In genomic region chr18:58827886-58828285, GRCh38 we compare ENCODE assay signal across 1 cellular context.
TF ChIP-seq lines count a peak whose summit lies in the region.

No MANE protein-coding gene starts in this region.

TF ChIP-seq in HepG2, 621 proteins besides CTCF, POLR2A, EP300 and RAD21 (continued from another document):
- TF ChIP-seq, protein P1, sequence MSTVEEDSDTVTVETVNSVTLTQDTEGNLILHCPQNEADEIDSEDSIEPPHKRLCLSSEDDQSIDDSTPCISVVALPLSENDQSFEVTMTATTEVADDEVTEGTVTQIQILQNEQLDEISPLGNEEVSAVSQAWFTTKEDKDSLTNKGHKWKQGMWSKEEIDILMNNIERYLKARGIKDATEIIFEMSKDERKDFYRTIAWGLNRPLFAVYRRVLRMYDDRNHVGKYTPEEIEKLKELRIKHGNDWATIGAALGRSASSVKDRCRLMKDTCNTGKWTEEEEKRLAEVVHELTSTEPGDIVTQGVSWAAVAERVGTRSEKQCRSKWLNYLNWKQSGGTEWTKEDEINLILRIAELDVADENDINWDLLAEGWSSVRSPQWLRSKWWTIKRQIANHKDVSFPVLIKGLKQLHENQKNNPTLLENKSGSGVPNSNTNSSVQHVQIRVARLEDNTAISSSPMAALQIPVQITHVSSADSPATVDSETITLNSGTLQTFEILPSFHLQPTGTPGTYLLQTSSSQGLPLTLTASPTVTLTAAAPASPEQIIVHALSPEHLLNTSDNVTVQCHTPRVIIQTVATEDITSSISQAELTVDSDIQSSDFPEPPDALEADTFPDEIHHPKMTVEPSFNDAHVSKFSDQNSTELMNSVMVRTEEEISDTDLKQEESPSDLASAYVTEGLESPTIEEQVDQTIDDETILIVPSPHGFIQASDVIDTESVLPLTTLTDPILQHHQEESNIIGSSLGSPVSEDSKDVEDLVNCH (CRISPR knock-in tag; IDR thresholded peaks at IDR 0.05) = no peak
- TF ChIP-seq PHB2 (IDR thresholded peaks at IDR 0.05; ENCODE audit: partially characterized antibody) = no peak
- TF ChIP-seq TEAD2 (CRISPR knock-in tag; IDR thresholded peaks at IDR 0.05) = no peak
- no peak for TF ChIP-seq GATAD1 (CRISPR knock-in tag; IDR thresholded peaks at IDR 0.05)
- no peak for TF ChIP-seq PAX8 (CRISPR knock-in tag; IDR thresholded peaks at IDR 0.05; ENCODE audit: borderline replicate concordance)
- TF ChIP-seq PHF20 (CRISPR knock-in tag; IDR thresholded peaks at IDR 0.05) = no peak
- no peak for TF ChIP-seq ATF7 (IDR thresholded peaks at IDR 0.05)
- TF ChIP-seq ATF7 (CRISPR knock-in tag; IDR thresholded peaks at IDR 0.05) = no peak
- TF ChIP-seq NCOA1 (CRISPR knock-in tag; IDR thresholded peaks at IDR 0.05) = no peak
- no peak for TF ChIP-seq USF2 (IDR thresholded peaks at IDR 0.05; ENCODE audit: low read depth, low read length)
- TF ChIP-seq USF2 (CRISPR knock-in tag; IDR thresholded peaks at IDR 0.05; ENCODE audit: borderline replicate concordance) = no peak
- TF ChIP-seq ZNF780A (CRISPR knock-in tag; IDR thresholded peaks at IDR 0.05) = no peak
- TF ChIP-seq ZBTB42 (CRISPR knock-in tag; IDR thresholded peaks at IDR 0.05) = no peak
- no peak for TF ChIP-seq FIP1L1 (IDR thresholded peaks at IDR 0.05; ENCODE audit: borderline replicate concordance, insufficient read depth, low read depth, low read length)
